In the genomic region with DNA sequence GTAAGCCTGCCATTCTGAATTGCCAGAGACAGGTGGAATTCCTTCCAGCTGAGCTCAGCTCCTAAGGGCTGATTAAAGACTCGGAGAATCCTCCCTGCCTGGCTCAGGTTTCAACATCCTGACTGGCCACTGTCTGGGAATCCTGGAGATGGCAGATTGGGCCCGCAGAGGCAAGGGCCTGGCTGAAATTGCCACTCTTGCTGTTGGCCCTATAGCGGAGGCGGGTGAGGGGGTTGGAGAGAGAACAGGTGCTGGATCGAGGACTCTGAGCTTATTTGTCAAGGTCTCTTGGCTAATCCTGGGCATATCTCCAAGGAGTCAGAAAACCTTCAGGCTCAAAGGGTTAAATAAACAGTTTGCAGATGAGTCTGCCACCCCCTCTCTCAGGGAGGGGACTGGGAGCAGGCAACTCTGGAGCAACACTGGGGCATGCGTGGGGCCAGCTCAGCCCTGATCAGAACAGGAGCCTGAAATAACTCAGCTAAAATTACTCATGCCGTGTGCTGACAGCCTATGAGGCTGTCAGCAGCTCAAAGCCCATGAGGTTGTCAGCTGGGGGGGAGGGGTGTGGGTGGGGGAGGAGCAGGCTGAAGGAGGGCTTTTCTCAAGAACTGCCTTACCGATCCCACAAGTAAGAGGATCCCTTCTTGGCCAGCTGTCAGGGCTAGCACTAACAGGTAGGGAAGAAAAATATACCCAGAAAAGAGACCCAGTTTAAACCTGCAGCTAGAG, we compare ENCODE assay signal across 9 cellular contexts. TPM values are rescaled to one million over a fixed set of nuclear protein-coding genes. Genes with fewer than 3 reads are reported as not detected.
DNase-seq lines count a peak whose midpoint lies in the region; TF ChIP-seq lines count a peak whose summit lies in the region.
"Had no signal": no experiment of that assay in that cellular context is flagged by ENCODE, and none has a peak within 500 bp of the region (broad histone marks: within the 10 kb centered on the region; RNA-seq: fewer than 3 reads in every experiment).

No MANE protein-coding gene starts in this region.

- DNase-seq in A673 (ENCODE audit: low spot score) (peak; percentile 44), H7 (peak; percentile 83), NOMO-1 (lab: John Stamatoyannopoulos, UW; ENCODE audit: unreplicated experiment in 2 of 2) (peak; percentile 53 to 81), coronary artery (ENCODE audit: low spot score) (no peak), mesothelial cell of epicardium (ENCODE audit: low spot score in 2 of 2, unreplicated experiment in 2 of 2) (peak in 1 of 2 experiments; percentile 73), testis (no peak), pons (ENCODE audit: low spot score) (no peak), posterior vena cava (ENCODE audit: low spot score) (no peak)

- H3K4me1 Mint-ChIP-seq in mesothelial cell of epicardium = peaks cover 55% of the 10 kb centered on the region

- 39 to 45% methylated on average over 5 to 8 of the region's 8 CpGs for WGBS in testis, 2 donors

- intact Hi-C loops in A673 (cut with micrococcal nuclease; ENCODE audit: unreplicated experiment) = no loop called here
- intact Hi-C loops in testis (cut with DNase I; ENCODE audit: low total_unique reads) = no loop called here
- intact Hi-C loops in posterior vena cava (cut with DNase I) = no loop called here

- H3K36me3 Mint-ChIP-seq in mesothelial cell of epicardium = peaks cover 17% of the 10 kb centered on the region

- H3K27ac Mint-ChIP-seq in mesothelial cell of epicardium = peak overlapping the region; percentile 98

- H3K36me3 ChIP-seq in A673 (ENCODE audit: insufficient read depth, low read length, poor library complexity, severe bottlenecking) = peaks cover 4% of the 10 kb centered on the region
- no peaks in the 10 kb centered on the region for H3K36me3 ChIP-seq in H7 (replicated peaks; ENCODE audit: control insufficient read depth, insufficient read depth, low read length)
- H3K36me3 ChIP-seq in testis (ENCODE audit: low read depth, missing control alignments) = no peaks in the 10 kb centered on the region

- no peak overlapping the region for H3K27ac ChIP-seq in A673 (ENCODE audit: low read depth, low read length, poor library complexity, severe bottlenecking)
- peak overlapping the region; percentile 72 to 82 for H3K27ac ChIP-seq in coronary artery
- H3K27ac ChIP-seq in testis = peak overlapping the region; percentile 6 to 71

- POLR2A ChIA-PET in A673 (lab: Charles Lee; ENCODE audit: low non-redundant PET) = interaction anchor here (0.7 kb wide), 1 partner anchor 1041 kb away, joined by 4 read pairs; no protein-coding TSS in a partner anchor

- no peaks in the 10 kb centered on the region for H3K27me3 Mint-ChIP-seq in mesothelial cell of epicardium (ENCODE audit: low read depth)

- H3K27me3 ChIP-seq in A673 (replicated peaks; ENCODE audit: insufficient read depth, low read depth, low read length, poor library complexity) = no peaks in the 10 kb centered on the region
- H3K27me3 ChIP-seq in H7 (ENCODE audit: control insufficient read depth, insufficient read depth, low read length) = peaks cover 32% of the 10 kb centered on the region
- H3K27me3 ChIP-seq in testis = no peaks in the 10 kb centered on the region

- CTCF ChIA-PET in A673 (lab: Charles Lee) = interaction anchor here (0.6 to 1.0 kb wide), 2 partner anchors 108 to 113 kb away, joined by 4 read pairs; no protein-coding TSS in a partner anchor

- H3K9me3 Mint-ChIP-seq in mesothelial cell of epicardium = no peaks in the 10 kb centered on the region
- H3K9me3 Mint-ChIP-seq: central memory CD8-positive, alpha-beta T cell had no signal

- BruUV-seq in A673 (replicated peaks; lab: Mats Ljungman, UMichigan) = no TSS peak

- peak overlapping the region; percentile 49 for H3K4me3 Mint-ChIP-seq in mesothelial cell of epicardium
- H3K4me3 Mint-ChIP-seq: central memory CD8-positive, alpha-beta T cell had no signal

- H3K4me3 ChIP-seq in A673 (ENCODE audit: low read depth, low read length, poor library complexity, severe bottlenecking) (no peak overlapping the region), H7 (ENCODE audit: insufficient read depth, low read depth, low read length) (no peak overlapping the region), coronary artery (no peak overlapping the region), testis (no peak overlapping the region)

- no peaks in the 10 kb centered on the region for H3K9me3 ChIP-seq in A673 (ENCODE audit: low read depth, low read length, poor library complexity, severe bottlenecking)
- no peaks in the 10 kb centered on the region for H3K9me3 ChIP-seq in testis

- TF ChIP-seq POLR2A in testis (IDR thresholded peaks at IDR 0.05) = no peak

- H3K4me1 ChIP-seq in A673 (ENCODE audit: insufficient read depth, low read length, poor library complexity, severe bottlenecking) (peaks cover 22% of the 10 kb centered on the region), testis (peaks cover 41% of the 10 kb centered on the region)

- no peak for TF ChIP-seq CTCF in A673 (conservative IDR thresholded peaks at IDR 0.05; ENCODE audit: low read depth, low read length)
- TF ChIP-seq CTCF in coronary artery (IDR thresholded peaks at IDR 0.05) = no peak
- TF ChIP-seq CTCF in mesothelial cell of epicardium (IDR thresholded peaks at IDR 0.05; ENCODE audit: unreplicated experiment) = no peak
- no peak for TF ChIP-seq CTCF in testis (IDR thresholded peaks at IDR 0.05)

RNA-seq across cellular contexts. Expression of a gene that starts 14.7 kb away (rescaled TPM):
- total RNA-seq in A673 (2021) (not detected in 2 replicates), mesothelial cell of epicardium (not detected in 3 replicates), testis (not detected), posterior vena cava (not detected)
- total RNA-seq in H7 (2014; rRNA removed; shearing (Covaris generic)) = not detected in 2 replicates
- not detected for polyA plus RNA-seq in testis (ENCODE audit: insufficient read depth, low read depth, low replicate concordance)

RNA-seq across cellular contexts. Expression of a gene that starts 20.3 kb away (rescaled TPM):
- total RNA-seq in A673 (2021) (4.8 and 6.2 TPM in 2 replicates), mesothelial cell of epicardium (12.4 to 13.2 TPM (median 13.1 TPM) in 3 replicates), testis (100 to 1,000 TPM in 1 of 2 donors, 10 to 100 TPM in 1; 41.2 to 100 TPM), posterior vena cava (10 to 100 TPM; 10.4 to 17.3 TPM)
- total RNA-seq in H7 (2014; rRNA removed; shearing (Covaris generic)) = 2.7 and 2.8 TPM in 2 replicates
- 168 TPM for polyA plus RNA-seq in testis (ENCODE audit: insufficient read depth, low read depth, low replicate concordance)

RNA-seq across cellular contexts. Expression of a gene that starts 20.5 kb away (rescaled TPM):
- total RNA-seq in A673 (2021) = 0.31 TPM in 1 of 2 replicates, not detected in the other
- total RNA-seq in H7 (2014; rRNA removed; shearing (Covaris generic)) = 2.1 TPM in 2 replicates
- total RNA-seq in mesothelial cell of epicardium = 24.1 to 25.0 TPM (median 24.4 TPM) in 3 replicates
- total RNA-seq in testis = 1 to 10 TPM; 4.7 to 5.3 TPM
- polyA plus RNA-seq in testis (ENCODE audit: insufficient read depth, low read depth, low replicate concordance) = 12.6 TPM
- total RNA-seq in posterior vena cava = 10 to 100 TPM; 57.7 to 63.0 TPM

RNA-seq across cellular contexts. Expression of a gene that starts 26.9 kb away (rescaled TPM):
- total RNA-seq in A673 (2021) = 81.3 and 89.3 TPM in 2 replicates
- total RNA-seq in H7 (2014; rRNA removed; shearing (Covaris generic)) = 26.4 and 28.9 TPM in 2 replicates
- total RNA-seq in mesothelial cell of epicardium = 36.1 to 37.1 TPM (median 36.2 TPM) in 3 replicates
- total RNA-seq in testis = 10 to 100 TPM; 28.2 to 31.0 TPM
- 37.1 TPM for polyA plus RNA-seq in testis (ENCODE audit: insufficient read depth, low read depth, low replicate concordance)
- 10 to 100 TPM; 22.1 to 23.3 TPM for total RNA-seq in posterior vena cava

RNA-seq across cellular contexts. Expression of a gene that starts 44.3 kb away (rescaled TPM):
- total RNA-seq in A673 (2021) (14.4 and 20.0 TPM in 2 replicates), mesothelial cell of epicardium (25.9 to 28.2 TPM (median 26.7 TPM) in 3 replicates), testis (10 to 100 TPM; 39.1 to 45.1 TPM), posterior vena cava (100 to 1,000 TPM; 528 to 559 TPM)
- 45.5 and 59.3 TPM in 2 replicates for total RNA-seq in H7 (2014; rRNA removed; shearing (Covaris generic))
- 43.1 TPM for polyA plus RNA-seq in testis (ENCODE audit: insufficient read depth, low read depth, low replicate concordance)

Comparison
In these comparisons a context has a peak if more than half of its experiments do, and no peak if none do; other contexts are left out.
1. DNase-seq: peak in A673 (single experiment), H7 (single experiment) and NOMO-1 (2 of 2); none in coronary artery (single experiment), testis (single experiment), pons (single experiment) and posterior vena cava (single experiment).